8 cellular contexts compared by ENCODE assay signal in the genomic region with DNA sequence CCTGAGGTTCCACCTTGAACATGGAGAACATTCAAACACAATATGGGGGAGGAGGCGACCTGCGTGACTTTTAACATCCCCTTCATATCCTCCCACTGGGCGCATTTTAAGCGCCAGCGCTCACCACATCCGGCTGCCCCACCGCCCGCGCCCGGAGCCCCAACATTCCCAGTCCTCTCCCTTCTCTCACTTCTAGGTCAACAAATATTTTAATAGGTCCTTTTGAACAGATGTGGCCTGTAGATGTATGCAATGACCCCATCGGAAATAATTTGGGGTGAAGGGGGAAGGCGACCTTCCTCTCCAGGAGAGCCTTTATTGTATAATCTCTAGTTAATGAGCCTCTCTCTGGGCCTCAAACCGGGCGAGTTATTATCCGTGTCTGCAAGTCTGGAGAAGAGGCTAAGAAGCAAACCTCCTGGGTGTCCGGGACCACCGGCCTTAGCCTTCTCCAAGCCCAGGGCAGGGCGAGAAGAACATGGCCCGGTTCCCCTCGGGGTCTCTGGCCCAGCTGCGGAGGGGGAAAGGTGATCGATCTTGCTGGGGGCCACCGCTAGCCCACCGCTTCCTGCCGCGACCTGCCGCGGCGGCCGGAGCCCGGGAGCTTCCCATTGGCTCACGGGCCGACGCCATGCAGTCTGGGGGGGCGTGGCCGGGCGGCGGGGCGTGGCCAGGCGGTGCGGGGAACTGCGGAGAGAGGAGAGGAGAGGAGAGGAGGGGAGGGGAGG.
DNase-seq lines count a peak whose midpoint lies in the region; ATAC-seq, FAIRE-seq and TF ChIP-seq lines count a peak whose summit lies in the region.

No MANE protein-coding gene starts in this region.

- no peaks in the 10 kb centered on the region for H3K36me3 ChIP-seq in body of pancreas (replicated peaks in 1 of 2; ENCODE audit: insufficient read depth in 1 of 2, low read depth in 2 of 2)
- H3K36me3 ChIP-seq in gastrocnemius medialis, result no peaks in the 10 kb centered on the region

- TF ChIP-seq POLR2A in body of pancreas (IDR thresholded peaks at IDR 0.05) (no peak), gastrocnemius medialis (IDR thresholded peaks at IDR 0.05) (no peak)

- H3K27ac ChIP-seq in body of pancreas (no peak overlapping the region), gastrocnemius medialis (no peak overlapping the region)

- H3K27me3 ChIP-seq in body of pancreas (peaks cover 0 to 8% of the 10 kb centered on the region in 2 donors), gastrocnemius medialis (peaks cover 26 to 54% (median 38%) of the 10 kb centered on the region in 3 donors)

- no peaks in the 10 kb centered on the region for H3K9me3 Mint-ChIP-seq in T-helper 1 cell treated with Interleukin-12 subunit alpha and Interleukin-12 subunit beta and Interleukin-4 antibody, amounts not matched to agents 30 μg/mL and 1 μg/mL, for 36 hours

- H3K9me3 ChIP-seq in body of pancreas, result no peaks in the 10 kb centered on the region
- no peaks in the 10 kb centered on the region for H3K9me3 ChIP-seq in gastrocnemius medialis

- intact Hi-C loops in body of pancreas (cut with DNase I) (no loop called here), gastrocnemius medialis (cut with DNase I; ENCODE audit: low total_unique reads) (no loop called here)

- peaks cover 17% of the 10 kb centered on the region for H3K4me1 ChIP-seq in body of pancreas
- peaks cover 0 to 8% of the 10 kb centered on the region in 2 donors for H3K4me1 ChIP-seq in gastrocnemius medialis

- in situ Hi-C loops in gastrocnemius medialis (cut with MboI; ENCODE audit: low sequenced_read_pairs in 4 of 4), result no loop called here

- FAIRE-seq in GM18507 (lab: Jason Lieb, UNC), result peak; percentile 21

- peak overlapping the region; percentile 21 to 56 for H3K4me3 ChIP-seq in body of pancreas
- H3K4me3 ChIP-seq in iPS-11a (ENCODE audit: low read depth, low read length), result peak overlapping the region; percentile 66
- H3K4me3 ChIP-seq in gastrocnemius medialis, result peak overlapping the region; percentile 51 to 58 (median 56)

- peaks cover 43% of the 10 kb centered on the region for H3K27me3 Mint-ChIP-seq in T-helper 1 cell treated with Interleukin-12 subunit alpha and Interleukin-12 subunit beta and Interleukin-4 antibody, amounts not matched to agents 30 μg/mL and 1 μg/mL, for 36 hours (ENCODE audit: low read depth)

- H3K4me3 Mint-ChIP-seq in T-helper 1 cell treated with Interleukin-12 subunit alpha and Interleukin-12 subunit beta and Interleukin-4 antibody, amounts not matched to agents 30 μg/mL and 1 μg/mL, for 36 hours, result peak overlapping the region; percentile 60

- ATAC-seq in HG03469 (IDR thresholded peaks at IDR 0.05; ENCODE audit: unreplicated experiment) (peak; percentile 58), body of pancreas (peak; percentile 93), gastrocnemius medialis (peak in 1 of 2 donors; percentile 54), GM21619 (IDR thresholded peaks at IDR 0.05; ENCODE audit: unreplicated experiment) (no peak)

- H3K4me1 Mint-ChIP-seq in T-helper 1 cell treated with Interleukin-12 subunit alpha and Interleukin-12 subunit beta and Interleukin-4 antibody, amounts not matched to agents 30 μg/mL and 1 μg/mL, for 36 hours (ENCODE audit: low read depth), result peaks cover 9% of the 10 kb centered on the region

- H3K27ac Mint-ChIP-seq in T-helper 1 cell treated with Interleukin-12 subunit alpha and Interleukin-12 subunit beta and Interleukin-4 antibody, amounts not matched to agents 30 μg/mL and 1 μg/mL, for 36 hours, result no peak overlapping the region

- TF ChIP-seq CTCF in body of pancreas (IDR thresholded peaks at IDR 0.05) (no peak), gastrocnemius medialis (IDR thresholded peaks at IDR 0.05 in 4 of 5, conservative IDR thresholded peaks at IDR 0.05 in 1 of 5) (no peak)

- no peak for DNase-seq in GM18507 (ENCODE audit: extremely low spot score, insufficient read length, low read depth)
- peak; percentile 74 to 77 (median 76) for DNase-seq in body of pancreas
- DNase-seq in gastrocnemius medialis, result peak in 1 of 2 donors; percentile 5
- no peak for DNase-seq in NCI-H1694 (lab: John Stamatoyannopoulos, UW)

- no peaks in the 10 kb centered on the region for H3K36me3 Mint-ChIP-seq in T-helper 1 cell treated with Interleukin-12 subunit alpha and Interleukin-12 subunit beta and Interleukin-4 antibody, amounts not matched to agents 30 μg/mL and 1 μg/mL, for 36 hours (ENCODE audit: low read depth)

- WGBS in body of pancreas, 2 donors, result 9 to 46% methylated on average over 12 to 26 of the region's 42 CpGs

Comparison
In these comparisons a context has a peak if more than half of its experiments do, and no peak if none do; other contexts are left out.
1. DNase-seq: peak in body of pancreas (4 of 4); none in GM18507 (single experiment) and NCI-H1694 (single experiment).
2. Peak in every context shown above with its lines, with median percentiles within 50 percentile points of each other: H3K4me3 ChIP-seq.